Comparison of ENCODE assay signal across 8 cellular contexts in genomic region chr16:3188925-3189825, GRCh38. TPM values are rescaled to one million over a fixed set of nuclear protein-coding genes. Genes with fewer than 3 reads are reported as not detected.
DNase-seq lines count a peak whose midpoint lies in the region; ATAC-seq and TF ChIP-seq lines count a peak whose summit lies in the region.

No MANE protein-coding gene starts in this region.

- H2AFZ ChIP-seq in trophoblast cell (ENCODE audit: insufficient read depth, low read length, poor library complexity), result peak overlapping the region; percentile 81

- no peak overlapping the region for H2AK5ac ChIP-seq in trophoblast cell (ENCODE audit: low read length)

- peak overlapping the region; percentile 27 for H2BK12ac ChIP-seq in trophoblast cell (ENCODE audit: low read length)

- no peak overlapping the region for H3K9ac ChIP-seq in trophoblast cell (ENCODE audit: low read length)

- peak overlapping the region; percentile 5 for H4K8ac ChIP-seq in trophoblast cell (ENCODE audit: low read depth, low read length)

- peak overlapping the region; percentile 77 for H3K4me2 ChIP-seq in trophoblast cell (ENCODE audit: low read length)

- peaks cover 3 to 12% of the 10 kb centered on the region in 2 experiments for H3K4me1 ChIP-seq in trophoblast cell (ENCODE audit: control insufficient read depth in 1 of 2, insufficient read depth in 2 of 2, low read length in 2 of 2)

- H3K79me1 ChIP-seq in trophoblast cell (ENCODE audit: low read length), result no peaks in the 10 kb centered on the region

- H2BK120ac ChIP-seq in trophoblast cell (ENCODE audit: insufficient read depth, low read length, poor library complexity), result no peak overlapping the region

- no peak overlapping the region for H2BK5ac ChIP-seq in trophoblast cell (ENCODE audit: low read depth, low read length, poor library complexity)

- peak; percentile 68 for DNase-seq in D341Med (ENCODE audit: low spot score)
- peak; percentile 52 for DNase-seq in WERI-Rb-1
- peak; percentile 71 for DNase-seq in epithelial cell of esophagus (ENCODE audit: low read depth)
- DNase-seq in trophoblast cell, result peak in 1 of 2 donors; percentile 45

- peaks cover 30% of the 10 kb centered on the region for H3K27me3 ChIP-seq in WERI-Rb-1 (ENCODE audit: insufficient read depth, low read depth, severe bottlenecking)
- H3K27me3 ChIP-seq in trophoblast cell (ENCODE audit: insufficient read depth, low read length), result peaks cover 6% of the 10 kb centered on the region

- H4K91ac ChIP-seq in trophoblast cell (ENCODE audit: low read depth, low read length), result no peak overlapping the region

- no peak overlapping the region for H3K4ac ChIP-seq in trophoblast cell (ENCODE audit: low read depth, low read length)

- H3K4me3 ChIP-seq in WERI-Rb-1 (ENCODE audit: low read depth, low read length) (peak overlapping the region; percentile 68), epithelial cell of esophagus (ENCODE audit: low read length) (peak overlapping the region; percentile 62), trophoblast cell (ENCODE audit: low read depth, low read length) (peak overlapping the region; percentile 70)

- no peaks in the 10 kb centered on the region for H3K79me2 ChIP-seq in trophoblast cell (ENCODE audit: control insufficient read depth, insufficient read depth, low read length, poor library complexity)

- TF ChIP-seq CTCF in WERI-Rb-1 (IDR thresholded peaks at IDR 0.05; ENCODE audit: low read depth, low read length) (no peak), epithelial cell of esophagus (IDR thresholded peaks at IDR 0.05; ENCODE audit: insufficient read depth, low read depth, low read length, missing control alignments) (no peak)

- H3K18ac ChIP-seq in trophoblast cell (ENCODE audit: low read length), result peak overlapping the region; percentile 2

- ATAC-seq in HG03432 (IDR thresholded peaks at IDR 0.05; ENCODE audit: unreplicated experiment), result peak; percentile 38
- no peak for ATAC-seq in HG02938 (IDR thresholded peaks at IDR 0.05; ENCODE audit: unreplicated experiment)
- no peak for ATAC-seq in HG02678 (IDR thresholded peaks at IDR 0.05; ENCODE audit: unreplicated experiment)
- ATAC-seq in GM21423 (IDR thresholded peaks at IDR 0.05; ENCODE audit: unreplicated experiment), result no peak

- H3K14ac ChIP-seq in trophoblast cell (ENCODE audit: low read length), result peak overlapping the region; percentile 4

- H3K23ac ChIP-seq in trophoblast cell (ENCODE audit: low read length), result no peak overlapping the region

- no CpG with 5 or more reads among the region's 61 CpGs for WGBS in trophoblast cell (ENCODE audit: extremely low coverage, insufficient coverage, insufficient read length)

- H3K36me3 ChIP-seq in WERI-Rb-1, result no peaks in the 10 kb centered on the region
- no peaks in the 10 kb centered on the region for H3K36me3 ChIP-seq in trophoblast cell (ENCODE audit: control insufficient read depth in 1 of 2, insufficient read depth in 2 of 2, low read length in 2 of 2)

- no peak overlapping the region for H3K27ac ChIP-seq in WERI-Rb-1
- H3K27ac ChIP-seq in trophoblast cell (ENCODE audit: low read depth, low read length), result no peak overlapping the region

- peak overlapping the region; percentile 0 for H4K12ac ChIP-seq in trophoblast cell (ENCODE audit: low read depth, low read length)

- H3K9me3 ChIP-seq in WERI-Rb-1 (ENCODE audit: severe bottlenecking), result peaks cover 4% of the 10 kb centered on the region
- no peaks in the 10 kb centered on the region for H3K9me3 ChIP-seq in trophoblast cell (ENCODE audit: insufficient read depth, low read depth, low read length)

RNA-seq across cellular contexts. Expression of gene OR1F1, which starts 1.2 kb away (rescaled TPM):
- polyA plus RNA-seq in trophoblast cell (2013), result 0.06 TPM in 1 of 2 replicates, not detected in the other

RNA-seq across cellular contexts. Expression of gene ZNF200, which starts 45.8 kb away (rescaled TPM):
- 3.4 and 3.8 TPM in 2 replicates for polyA plus RNA-seq in trophoblast cell (2013)

RNA-seq across cellular contexts. Expression of gene ZNF213, which starts 54.3 kb away (rescaled TPM):
- polyA plus RNA-seq in trophoblast cell (2013), result 8.3 and 8.5 TPM in 2 replicates
